11 cellular contexts compared by ENCODE assay signal in genomic region chr5:154487541-154487940, GRCh38. TPM values are rescaled to one million over a fixed set of nuclear protein-coding genes. Genes with fewer than 3 reads are reported as not detected.
A peak's percentile ranks its signal among the peaks of the same experiment; 100 is the strongest.
DNase-seq lines count a peak whose midpoint lies in the region; ATAC-seq and TF ChIP-seq lines count a peak whose summit lies in the region.
"Had no signal": no experiment of that assay in that cellular context is flagged by ENCODE, and none has a peak within 500 bp of the region (broad histone marks: within the 10 kb centered on the region; RNA-seq: fewer than 3 reads in every experiment).

No MANE protein-coding gene starts in this region.

- CTCF ChIA-PET in A673 (lab: Charles Lee) = no interaction called here

- H3K9me3 Mint-ChIP-seq in stimulated activated naive CD8-positive, alpha-beta T cell treated with anti-CD3 and anti-CD28 coated beads, Interleukin-15, amount 100 ng/mL, for 72 hours = no peaks in the 10 kb centered on the region
- H3K9me3 Mint-ChIP-seq: activated B cell treated with CpG ODN at 0.5 μM for 24 hours had no signal

- TF ChIP-seq POLR2A in esophagus squamous epithelium (IDR thresholded peaks at IDR 0.05) (no peak), Peyer's patch (IDR thresholded peaks at IDR 0.05) (no peak)

- H3K4me3 Mint-ChIP-seq in stimulated activated naive CD8-positive, alpha-beta T cell treated with anti-CD3 and anti-CD28 coated beads, Interleukin-15, amount 100 ng/mL, for 72 hours = peak overlapping the region in 1 of 2 donors; percentile 42
- H3K4me3 Mint-ChIP-seq: activated B cell treated with CpG ODN at 0.5 μM for 24 hours had no signal

- POLR2A ChIA-PET in A673 (lab: Charles Lee; ENCODE audit: low non-redundant PET) = no interaction called here

- peaks cover 51% of the 10 kb centered on the region for H3K4me1 Mint-ChIP-seq in stimulated activated naive CD8-positive, alpha-beta T cell treated with anti-CD3 and anti-CD28 coated beads, Interleukin-15, amount 100 ng/mL, for 72 hours

- H3K36me3 ChIP-seq in A673 (ENCODE audit: insufficient read depth, low read length, poor library complexity, severe bottlenecking) = no peaks in the 10 kb centered on the region
- no peaks in the 10 kb centered on the region for H3K36me3 ChIP-seq in esophagus squamous epithelium
- no peaks in the 10 kb centered on the region for H3K36me3 ChIP-seq in Peyer's patch

- no peak for TF ChIP-seq CTCF in A673 (conservative IDR thresholded peaks at IDR 0.05; ENCODE audit: low read depth, low read length)
- TF ChIP-seq CTCF in esophagus squamous epithelium (IDR thresholded peaks at IDR 0.05) = no peak
- no peak for TF ChIP-seq CTCF in Peyer's patch (IDR thresholded peaks at IDR 0.05)

- H3K4me3 ChIP-seq in A673 (ENCODE audit: low read depth, low read length, poor library complexity, severe bottlenecking) = no peak overlapping the region
- no peak overlapping the region for H3K4me3 ChIP-seq in esophagus squamous epithelium
- no peak overlapping the region for H3K4me3 ChIP-seq in Peyer's patch

- peaks cover 72% of the 10 kb centered on the region for H3K27me3 ChIP-seq in A673 (replicated peaks; ENCODE audit: insufficient read depth, low read depth, low read length, poor library complexity)
- H3K27me3 ChIP-seq in esophagus squamous epithelium = peaks cover 13 to 100% (median 36%) of the 10 kb centered on the region in 4 donors
- H3K27me3 ChIP-seq in Peyer's patch = peaks cover 0 to 29% of the 10 kb centered on the region in 2 donors

- no TSS peak for BruUV-seq in A673 (replicated peaks; lab: Mats Ljungman, UMichigan)

- peaks cover 3% of the 10 kb centered on the region for H3K4me1 ChIP-seq in A673 (ENCODE audit: insufficient read depth, low read length, poor library complexity, severe bottlenecking)
- peaks cover 0 to 19% (median 0%) of the 10 kb centered on the region in 3 donors for H3K4me1 ChIP-seq in esophagus squamous epithelium
- peaks cover 0 to 25% (median 0%) of the 10 kb centered on the region in 4 donors for H3K4me1 ChIP-seq in Peyer's patch

- H3K27ac ChIP-seq in A673 (ENCODE audit: low read depth, low read length, poor library complexity, severe bottlenecking) (no peak overlapping the region), esophagus squamous epithelium (no peak overlapping the region), Peyer's patch (no peak overlapping the region)

- intact Hi-C loops in A673 (cut with micrococcal nuclease; ENCODE audit: unreplicated experiment) = no loop called here
- intact Hi-C loops in esophagus squamous epithelium (cut with DNase I) = no loop called here

- H3K27ac Mint-ChIP-seq in stimulated activated naive CD8-positive, alpha-beta T cell treated with anti-CD3 and anti-CD28 coated beads, Interleukin-15, amount 100 ng/mL, for 72 hours = no peak overlapping the region
- H3K27ac Mint-ChIP-seq: activated B cell treated with CpG ODN at 0.5 μM for 24 hours had no signal

- peaks cover 85% of the 10 kb centered on the region for H3K27me3 Mint-ChIP-seq in stimulated activated naive CD8-positive, alpha-beta T cell treated with anti-CD3 and anti-CD28 coated beads, Interleukin-15, amount 100 ng/mL, for 72 hours

- no peaks in the 10 kb centered on the region for H3K9me3 ChIP-seq in A673 (ENCODE audit: low read depth, low read length, poor library complexity, severe bottlenecking)
- no peaks in the 10 kb centered on the region for H3K9me3 ChIP-seq in esophagus squamous epithelium
- H3K9me3 ChIP-seq in Peyer's patch = no peaks in the 10 kb centered on the region

- DNase-seq in stimulated activated CD4-positive, alpha-beta T cell treated with anti-CD3 and anti-CD28 coated beads, Interleukin-12 subunit alpha, Interleukin-12 subunit beta, amount 100 ng/mL, for 24 hours (ENCODE audit: low read depth in 2 of 2) = peak; percentile 16 to 42
- no peak for DNase-seq in stimulated activated CD4-positive, alpha-beta T cell treated with anti-CD3 and anti-CD28 coated beads, Interleukin-2, amount 100 ng/mL, for 48 hours
- peak; percentile 84 for DNase-seq in NCI-H69 (lab: John Stamatoyannopoulos, UW)
- DNase-seq in stimulated activated naive CD8-positive, alpha-beta T cell treated with anti-CD3 and anti-CD28 coated beads, Interleukin-15, amount 100 ng/mL, for 72 hours = peak in 1 of 2 donors; percentile 77
- DNase-seq in A673 (ENCODE audit: low spot score) = no peak
- DNase-seq in esophagus squamous epithelium (lab: John Stamatoyannopoulos, UW) = no peak
- no peak for DNase-seq in Peyer's patch
- DNase-seq: activated B cell treated with CpG ODN at 0.5 μM for 24 hours, C1 segment of cervical spinal cord, NCI-H345 had no signal

- WGBS in esophagus squamous epithelium, 2 donors = 37 to 44% methylated on average over 2 of the region's 2 CpGs

- ATAC-seq in HG02678 (IDR thresholded peaks at IDR 0.05; ENCODE audit: unreplicated experiment) = peak; percentile 99
- peak; percentile 100 for ATAC-seq in stimulated activated naive CD8-positive, alpha-beta T cell treated with anti-CD3 and anti-CD28 coated beads, Interleukin-15, amount 100 ng/mL, for 72 hours

RNA-seq across cellular contexts. Expression of gene HAND1, which starts 9.5 kb away (rescaled TPM):
- total RNA-seq in A673 (2021) (not detected in 2 replicates), esophagus squamous epithelium (not detected), Peyer's patch (1 to 10 TPM in 1 of 4 donors, under 1 TPM in 1, not detected in 2; 0.54 to 1.8 TPM)
- total RNA-seq: activated B cell treated with CpG ODN at 0.5 μM for 24 hours had no signal

RNA-seq across cellular contexts. Expression of gene SAP30L, which starts 41.7 kb away (rescaled TPM):
- total RNA-seq in A673 (2021) = 29.2 and 32.0 TPM in 2 replicates
- total RNA-seq in esophagus squamous epithelium = 10 to 100 TPM; 11.1 to 32.0 (median 12.0) TPM
- total RNA-seq in Peyer's patch = 10 to 100 TPM; 36.7 to 69.6 (median 39.3) TPM

Comparison
In these comparisons a context has a peak if more than half of its experiments do, and no peak if none do; other contexts are left out.
1. DNase-seq: peak in stimulated activated CD4-positive, alpha-beta T cell treated with anti-CD3 and anti-CD28 coated beads, Interleukin-12 subunit alpha, Interleukin-12 subunit beta, amount 100 ng/mL, for 24 hours (2 of 2) and NCI-H69 (single experiment); none in stimulated activated CD4-positive, alpha-beta T cell treated with anti-CD3 and anti-CD28 coated beads, Interleukin-2, amount 100 ng/mL, for 48 hours (0 of 2), A673 (single experiment), esophagus squamous epithelium (single experiment) and Peyer's patch (0 of 3).